Comparison of ENCODE assay signal across 16 cellular contexts in genomic region chr7:73452999-73453635, GRCh38. TPM values are rescaled to one million over a fixed set of nuclear protein-coding genes. Genes with fewer than 3 reads are reported as not detected.
DNase-seq lines count a peak whose midpoint lies in the region; ATAC-seq and TF ChIP-seq lines count a peak whose summit lies in the region.
"Had no signal": no experiment of that assay in that cellular context is flagged by ENCODE, and none has a peak within 500 bp of the region (broad histone marks: within the 10 kb centered on the region; RNA-seq: fewer than 3 reads in every experiment).

No MANE protein-coding gene starts in this region.

- H3K4me1 ChIP-seq in hepatocyte (ENCODE audit: insufficient read depth) = no peaks in the 10 kb centered on the region
- H3K4me1 ChIP-seq: SJSA1 had no signal

- H3K79me2 ChIP-seq in hepatocyte = peaks cover 10% of the 10 kb centered on the region

- H3K27ac ChIP-seq in hepatocyte = peak overlapping the region; percentile 3
- H3K27ac ChIP-seq: gastroesophageal sphincter, SJSA1 had no signal

- H3K9me2 ChIP-seq in hepatocyte (replicated peaks; ENCODE audit: insufficient read depth) = no peaks in the 10 kb centered on the region

- no peak overlapping the region for H3K4me2 ChIP-seq in hepatocyte

- H3K27me3 Mint-ChIP-seq in stimulated activated naive CD8-positive, alpha-beta T cell treated with anti-CD3 and anti-CD28 coated beads, Interleukin-15, amount 100 ng/mL, for 72 hours = no peaks in the 10 kb centered on the region
- H3K27me3 Mint-ChIP-seq in activated T-helper 1 cell treated with anti-CD3 and anti-CD28 coated beads, Interleukin-12 subunit alpha, Interleukin-12 subunit beta, Interleukin-2, Interleukin-4 antibody, amounts not matched to agents 30 ng/mL and 10 ng/mL and 1 ng/mL, durations not matched to agents 14 hours and 24 hours and 36 hours (ENCODE audit: insufficient read depth) = no peaks in the 10 kb centered on the region

- intact Hi-C loops in activated T-helper 1 cell treated with anti-CD3 and anti-CD28 coated beads, Interleukin-12 subunit alpha, Interleukin-12 subunit beta, Interleukin-2, Interleukin-4 antibody, amounts not matched to agents 30 ng/mL and 10 ng/mL and 1 ng/mL, durations not matched to agents 14 hours and 24 hours and 36 hours (cut with micrococcal nuclease) = loop anchor here (1.0 to 5.0 kb wide), 3 partner anchors 104 to 279 kb away; partner anchors contain the start of gene BCL7B

- H3K27ac Mint-ChIP-seq in stimulated activated naive CD8-positive, alpha-beta T cell treated with anti-CD3 and anti-CD28 coated beads, Interleukin-15, amount 100 ng/mL, for 72 hours = no peak overlapping the region
- peak overlapping the region; percentile 77 for H3K27ac Mint-ChIP-seq in activated T-helper 1 cell treated with anti-CD3 and anti-CD28 coated beads, Interleukin-12 subunit alpha, Interleukin-12 subunit beta, Interleukin-2, Interleukin-4 antibody, amounts not matched to agents 30 ng/mL and 10 ng/mL and 1 ng/mL, durations not matched to agents 14 hours and 24 hours and 36 hours

- H4K20me1 ChIP-seq in hepatocyte (ENCODE audit: insufficient read depth, poor library complexity, severe bottlenecking) = peaks cover 4% of the 10 kb centered on the region

- no peaks in the 10 kb centered on the region for H3K9me3 Mint-ChIP-seq in stimulated activated naive CD8-positive, alpha-beta T cell treated with anti-CD3 and anti-CD28 coated beads, Interleukin-15, amount 100 ng/mL, for 72 hours
- H3K9me3 Mint-ChIP-seq in activated T-helper 1 cell treated with anti-CD3 and anti-CD28 coated beads, Interleukin-12 subunit alpha, Interleukin-12 subunit beta, Interleukin-2, Interleukin-4 antibody, amounts not matched to agents 30 ng/mL and 10 ng/mL and 1 ng/mL, durations not matched to agents 14 hours and 24 hours and 36 hours = no peaks in the 10 kb centered on the region
- H3K9me3 Mint-ChIP-seq: immature natural killer cell, neural crest cell had no signal

- H3K4me3 ChIP-seq in hepatocyte = no peak overlapping the region
- H3K4me3 ChIP-seq: gastroesophageal sphincter, SJSA1 had no signal

- no peak overlapping the region for H3K4me3 Mint-ChIP-seq in stimulated activated naive CD8-positive, alpha-beta T cell treated with anti-CD3 and anti-CD28 coated beads, Interleukin-15, amount 100 ng/mL, for 72 hours
- H3K4me3 Mint-ChIP-seq in activated T-helper 1 cell treated with anti-CD3 and anti-CD28 coated beads, Interleukin-12 subunit alpha, Interleukin-12 subunit beta, Interleukin-2, Interleukin-4 antibody, amounts not matched to agents 30 ng/mL and 10 ng/mL and 1 ng/mL, durations not matched to agents 14 hours and 24 hours and 36 hours = no peak overlapping the region
- H3K4me3 Mint-ChIP-seq: immature natural killer cell, neural crest cell had no signal

- no peaks in the 10 kb centered on the region for H3K27me3 ChIP-seq in hepatocyte
- H3K27me3 ChIP-seq: gastroesophageal sphincter, SJSA1 had no signal

- H2AFZ ChIP-seq in hepatocyte = no peak overlapping the region

- H3K4me1 Mint-ChIP-seq in stimulated activated naive CD8-positive, alpha-beta T cell treated with anti-CD3 and anti-CD28 coated beads, Interleukin-15, amount 100 ng/mL, for 72 hours = peaks cover 30% of the 10 kb centered on the region
- H3K4me1 Mint-ChIP-seq in activated T-helper 1 cell treated with anti-CD3 and anti-CD28 coated beads, Interleukin-12 subunit alpha, Interleukin-12 subunit beta, Interleukin-2, Interleukin-4 antibody, amounts not matched to agents 30 ng/mL and 10 ng/mL and 1 ng/mL, durations not matched to agents 14 hours and 24 hours and 36 hours (ENCODE audit: low read depth) = peaks cover 21% of the 10 kb centered on the region
- H3K4me1 Mint-ChIP-seq: neural crest cell had no signal

- 58% methylated on average over 2 of the region's 2 CpGs for WGBS in hepatocyte (ENCODE audit: low lambda C conversion rate, missing lambda C conversion rate)

- ATAC-seq in stimulated activated naive CD8-positive, alpha-beta T cell treated with anti-CD3 and anti-CD28 coated beads, Interleukin-15, Interleukin-2, amounts not matched to agents 100 U/mL and 50 U/mL, for 24 hours = peak; percentile 65
- no peak for ATAC-seq in stimulated activated naive CD8-positive, alpha-beta T cell treated with anti-CD3 and anti-CD28 coated beads, Interleukin-15, amount 100 ng/mL, for 72 hours
- ATAC-seq in HG02571 (IDR thresholded peaks at IDR 0.05; ENCODE audit: unreplicated experiment) (no peak), HG03457 (IDR thresholded peaks at IDR 0.05; ENCODE audit: unreplicated experiment) (no peak), GM18517 (IDR thresholded peaks at IDR 0.05; ENCODE audit: unreplicated experiment) (no peak), omental fat pad (ENCODE audit: low FRiP score) (no peak)
- ATAC-seq: gastroesophageal sphincter had no signal

- peaks cover 7% of the 10 kb centered on the region for H3K36me3 ChIP-seq in hepatocyte (replicated peaks; ENCODE audit: insufficient read depth, low read depth)

- TF ChIP-seq CTCF in hepatocyte (IDR thresholded peaks at IDR 0.05; ENCODE audit: poor library complexity) (no peak), omental fat pad (IDR thresholded peaks at IDR 0.05) (no peak)

- no peaks in the 10 kb centered on the region for H3K9me3 ChIP-seq in hepatocyte (ENCODE audit: low read depth)
- H3K9me3 ChIP-seq: gastroesophageal sphincter, SJSA1 had no signal

- peaks cover 56% of the 10 kb centered on the region for H3K36me3 Mint-ChIP-seq in activated T-helper 1 cell treated with anti-CD3 and anti-CD28 coated beads, Interleukin-12 subunit alpha, Interleukin-12 subunit beta, Interleukin-2, Interleukin-4 antibody, amounts not matched to agents 30 ng/mL and 10 ng/mL and 1 ng/mL, durations not matched to agents 14 hours and 24 hours and 36 hours (ENCODE audit: low read depth)

- DNase-seq in stimulated activated naive CD8-positive, alpha-beta T cell treated with anti-CD3 and anti-CD28 coated beads, Interleukin-15, Interleukin-2, amounts not matched to agents 100 U/mL and 50 U/mL, for 24 hours = no peak
- no peak for DNase-seq in stimulated activated naive CD8-positive, alpha-beta T cell treated with anti-CD3 and anti-CD28 coated beads, Interleukin-15, amount 100 ng/mL, for 72 hours
- no peak for DNase-seq in activated T-helper 1 cell treated with anti-CD3 and anti-CD28 coated beads, Interleukin-12 subunit alpha, Interleukin-12 subunit beta, Interleukin-2, Interleukin-4 antibody, amounts not matched to agents 30 ng/mL and 10 ng/mL and 1 ng/mL, durations not matched to agents 14 hours and 24 hours and 36 hours (ENCODE audit: low spot score)
- DNase-seq in hepatocyte (ENCODE audit: low spot score) = no peak
- no peak for DNase-seq in omental fat pad (ENCODE audit: low spot score)
- DNase-seq: activated CD8-positive, alpha-beta memory T cell treated with anti-CD3 and anti-CD28 coated beads, Interleukin-2, amount 50 U/mL, for 48 hours; immature natural killer cell; NCI-H1417 treated with DMSO at 0.1 percent for 48 hours; NCI-H345; retina had no signal

RNA-seq across cellular contexts. Expression of gene FZD9, which starts 19.5 kb away (rescaled TPM):
- total RNA-seq in activated T-helper 1 cell treated with anti-CD3 and anti-CD28 coated beads, Interleukin-12 subunit alpha, Interleukin-12 subunit beta, Interleukin-2, Interleukin-4 antibody, amounts not matched to agents 30 ng/mL and 10 ng/mL and 1 ng/mL, durations not matched to agents 14 hours and 24 hours and 36 hours = 0.54 and 0.67 TPM in 2 replicates
- total RNA-seq in hepatocyte (0.70 and 1.2 TPM in 2 replicates), omental fat pad (1 to 10 TPM in 1 of 4 donors, under 1 TPM in 3; 0.65 to 1.1 (median 0.94) TPM)
- 2.5 and 2.8 TPM in 2 replicates for polyA plus RNA-seq in hepatocyte
